ENCODE assay signal across 12 cellular contexts in genomic region chr1:231106347-231106746, GRCh38. TPM values are rescaled to one million over a fixed set of nuclear protein-coding genes. Genes with fewer than 3 reads are reported as not detected.
DNase-seq lines count a peak whose midpoint lies in the region; ATAC-seq and TF ChIP-seq lines count a peak whose summit lies in the region.
"Had no signal": no experiment of that assay in that cellular context is flagged by ENCODE, and none has a peak within 500 bp of the region (broad histone marks: within the 10 kb centered on the region; RNA-seq: fewer than 3 reads in every experiment).

No MANE protein-coding gene starts in this region.

- H3K36me3 ChIP-seq in tibial artery, result no peaks in the 10 kb centered on the region

- H3K27me3 ChIP-seq in tibial artery, result peaks cover 0 to 12% of the 10 kb centered on the region in 2 donors

- H3K9me3 ChIP-seq in tibial artery, result no peaks in the 10 kb centered on the region

- no peak for TF ChIP-seq CTCF in tibial artery (IDR thresholded peaks at IDR 0.05)
- TF ChIP-seq CTCF in GM10266 (IDR thresholded peaks at IDR 0.05; ENCODE audit: control insufficient read depth, insufficient read depth, low read depth, missing control alignments), result no peak

- intact Hi-C loops in tibial artery (cut with DNase I; ENCODE audit: low total_unique reads), result no loop called here

- peaks cover 0 to 15% (median 4%) of the 10 kb centered on the region in 4 donors for H3K4me1 ChIP-seq in tibial artery

- peak; percentile 35 for DNase-seq in ELR (ENCODE audit: low read depth)
- peak; percentile 77 for DNase-seq in NCI-H460 (ENCODE audit: extremely low read depth, low read depth)
- DNase-seq in dermis microvascular lymphatic vessel endothelial cell (ENCODE audit: low read depth in 2 of 2), result peak; percentile 55 to 67
- DNase-seq in non-pigmented ciliary epithelial cell (ENCODE audit: low read depth), result peak; percentile 84
- no peak for DNase-seq in tibial artery
- no peak for DNase-seq in GM10266 (ENCODE audit: extremely low spot score)
- DNase-seq: activated CD4-positive, alpha-beta memory T cell treated with anti-CD3 and anti-CD28 coated beads for 36 hours; DMS79 treated with DMSO at 0.1 percent for 48 hours; H9; NCI-H1105 treated with DMSO at 0.1 percent for 48 hours had no signal

- H3K27ac ChIP-seq in tibial artery, result no peak overlapping the region

- no peak for ATAC-seq in GM18502 (IDR thresholded peaks at IDR 0.05; ENCODE audit: poor library complexity, unreplicated experiment)
- no peak for ATAC-seq in GM18873 (IDR thresholded peaks at IDR 0.05; ENCODE audit: low FRiP score, unreplicated experiment)

- H3K4me3 ChIP-seq in tibial artery, result no peak overlapping the region

RNA-seq across cellular contexts. Expression of gene TRIM67, which starts 55.5 kb away (rescaled TPM):
- total RNA-seq in NCI-H460 (2014; rRNA removed; shearing (Covaris generic)), result 0.07 and 0.12 TPM in 2 replicates
- polyA plus RNA-seq in NCI-H460 (2014; cell fraction: nucleus; rRNA removed), result 0.78 TPM in 1 of 2 replicates, not detected in the other
- not detected in 2 replicates for total RNA-seq in dermis microvascular lymphatic vessel endothelial cell
- total RNA-seq: activated CD4-positive, alpha-beta memory T cell treated with anti-CD3 and anti-CD28 coated beads for 36 hours; H9 had no signal

Comparison
In these comparisons a context has a peak if more than half of its experiments do, and no peak if none do; other contexts are left out.
1. DNase-seq: peak in ELR (single experiment), NCI-H460 (single experiment), dermis microvascular lymphatic vessel endothelial cell (2 of 2) and non-pigmented ciliary epithelial cell (single experiment); none in tibial artery (0 of 2) and GM10266 (single experiment).